19 cellular contexts compared by ENCODE assay signal in genomic region chr7:78985509-78985908, GRCh38.
A peak's percentile ranks its signal among the peaks of the same experiment; 100 is the strongest.
DNase-seq lines count a peak whose midpoint lies in the region; ATAC-seq, FAIRE-seq and TF ChIP-seq lines count a peak whose summit lies in the region.
"Had no signal": no experiment of that assay in that cellular context is flagged by ENCODE, and none has a peak within 500 bp of the region (broad histone marks: within the 10 kb centered on the region; RNA-seq: fewer than 3 reads in every experiment).

No MANE protein-coding gene starts in this region.

- no peaks in the 10 kb centered on the region for H3K36me3 ChIP-seq in GM06990 (ENCODE audit: control insufficient read depth, insufficient read depth, low read length)
- H3K36me3 ChIP-seq in RWPE2 (ENCODE audit: low read depth): no peaks in the 10 kb centered on the region

- FAIRE-seq in HTR-8/SVneo (lab: Jason Lieb, UNC): no peak
- FAIRE-seq: RCC 7860 had no signal

- DNase-seq in GM06990 (ENCODE audit: extremely low read depth, insufficient read length) (no peak), RWPE2 (ENCODE audit: low spot score) (no peak), iris pigment epithelial cell (ENCODE audit: low read depth) (peak; percentile 0), NCI-H774 (lab: John Stamatoyannopoulos, UW) (no peak), HTR-8/SVneo (ENCODE audit: insufficient read length, low spot score) (no peak)
- no peak for DNase-seq in stimulated activated CD4-positive, alpha-beta T cell treated with anti-CD3 and anti-CD28 coated beads, Interleukin-2, amount 100 ng/mL, for 48 hours
- DNase-seq: COR-L47, GDM1, NCI-H1105 treated with DMSO at 0.1 percent for 48 hours, NCI-H187, NCI-H226, NCI-H524, Right ventricle myocardium superior, SK-N-SH, T-helper 1 cell, T-helper 9 cell had no signal

- H3K4me3 ChIP-seq in GM06990 (replicated peaks; ENCODE audit: low read depth, low read length) (no peak overlapping the region), RWPE2 (ENCODE audit: severe bottlenecking) (no peak overlapping the region)

- H3K4me1 ChIP-seq in RWPE2 (ENCODE audit: insufficient read depth, poor library complexity, severe bottlenecking): no peaks in the 10 kb centered on the region

- 0 out of 3 replicates have a peak, but pooled peaks have one; percentile 41 for ATAC-seq in RWPE2 (ENCODE audit: low read depth)
- no peak for ATAC-seq in GM19023 (IDR thresholded peaks at IDR 0.05; ENCODE audit: unreplicated experiment)

- no peaks in the 10 kb centered on the region for H3K9me3 ChIP-seq in RWPE2 (ENCODE audit: severe bottlenecking)
- H3K9me3 ChIP-seq: SK-N-SH had no signal

- peak; percentile 10 for TF ChIP-seq CTCF in GM06990 (IDR thresholded peaks at IDR 0.05; ENCODE audit: insufficient read depth, low read length, poor library complexity, severe bottlenecking)
- TF ChIP-seq CTCF in LNCAP (IDR thresholded peaks at IDR 0.05): peak; percentile 43; the same call in 1 of the 2 replicates
- peak; percentile 44 for TF ChIP-seq CTCF in RWPE2 (IDR thresholded peaks at IDR 0.05; ENCODE audit: poor library complexity, severe bottlenecking)

- no peaks in the 10 kb centered on the region for H3K27me3 ChIP-seq in GM06990 (replicated peaks; ENCODE audit: control insufficient read depth, insufficient read depth, low read length)
- H3K27me3 ChIP-seq in RWPE2 (ENCODE audit: insufficient read depth, poor library complexity, severe bottlenecking): no peaks in the 10 kb centered on the region

- H3K27ac ChIP-seq in RWPE2 (ENCODE audit: poor library complexity, severe bottlenecking): no peak overlapping the region
